8 cellular contexts compared by ENCODE assay signal in genomic region chr2:57549642-57550102, GRCh38.
DNase-seq lines count a peak whose midpoint lies in the region; ATAC-seq, FAIRE-seq and TF ChIP-seq lines count a peak whose summit lies in the region.

No MANE protein-coding gene starts in this region.

- intact Hi-C loops in PC-9 (cut with micrococcal nuclease; ENCODE audit: unreplicated experiment): no loop called here
- intact Hi-C loops in left lung (cut with DNase I): no loop called here

- no peak for FAIRE-seq in frontal cortex (lab: Jason Lieb, UNC)

- POLR2A ChIA-PET in PC-9 (lab: Charles Lee; ENCODE audit: unreplicated experiment): no interaction called here

- H3K27me3 ChIP-seq in PC-9 (ENCODE audit: insufficient read depth, low read depth) (no peaks in the 10 kb centered on the region), left lung (no peaks in the 10 kb centered on the region)

- DNase-seq in CD1c-positive myeloid dendritic cell (ENCODE audit: extremely low spot score) (peak; percentile 70), PC-9 (no peak), left lung (no peak), caudate nucleus (lab: John Stamatoyannopoulos, UW) (no peak), frontal cortex (ENCODE audit: low spot score in 2 of 2) (no peak)
- DNase-seq in activated CD4-positive, CD25-positive, alpha-beta regulatory T cell (lab: John Stamatoyannopoulos, UW): no peak

- H3K36me3 ChIP-seq in PC-9 (ENCODE audit: low read depth) (no peaks in the 10 kb centered on the region), left lung (no peaks in the 10 kb centered on the region)

- H4K20me1 ChIP-seq in PC-9 (ENCODE audit: insufficient read depth): no peaks in the 10 kb centered on the region

- no TSS peak for BruUV-seq in PC-9 (replicated peaks; lab: Mats Ljungman, UMichigan)

- H3K9me2 ChIP-seq in PC-9 (ENCODE audit: insufficient read depth): no peaks in the 10 kb centered on the region

- H3K4me2 ChIP-seq in PC-9: no peak overlapping the region

- H3K9me3 ChIP-seq in PC-9 (ENCODE audit: insufficient read depth, low read depth): no peaks in the 10 kb centered on the region
- peaks cover 0 to 4% of the 10 kb centered on the region in 2 donors for H3K9me3 ChIP-seq in left lung

- no peaks in the 10 kb centered on the region for H3F3A ChIP-seq in PC-9 (ENCODE audit: insufficient read depth, low read depth)

- CTCF ChIA-PET in PC-9 (lab: Charles Lee): no interaction called here

- no peaks in the 10 kb centered on the region for H3K79me2 ChIP-seq in PC-9 (ENCODE audit: low read depth)

- peak; percentile 63 for ATAC-seq in GM19023 (IDR thresholded peaks at IDR 0.05; ENCODE audit: unreplicated experiment)
- peak; percentile 66 for ATAC-seq in HG03378 (IDR thresholded peaks at IDR 0.05; ENCODE audit: unreplicated experiment)
- ATAC-seq in left lung: peak; percentile 36

- H3K4me1 ChIP-seq in PC-9 (replicated peaks; ENCODE audit: insufficient read depth) (no peaks in the 10 kb centered on the region), left lung (no peaks in the 10 kb centered on the region)

- TF ChIP-seq CTCF in PC-9 (conservative IDR thresholded peaks at IDR 0.05) (peak; percentile 54; the same call in 1 of the 2 replicates), left lung (IDR thresholded peaks at IDR 0.05) (no peak)

- no peak overlapping the region for H3K27ac ChIP-seq in PC-9
- H3K27ac ChIP-seq in left lung: no peak overlapping the region
- no peak overlapping the region for H3K27ac ChIP-seq in caudate nucleus (ENCODE audit: low read depth, low read length)

- no peak overlapping the region for H2AFZ ChIP-seq in PC-9

- H3K4me3 ChIP-seq in PC-9: no peak overlapping the region
- no peak overlapping the region for H3K4me3 ChIP-seq in left lung
